8 cellular contexts compared by ENCODE assay signal in the genomic region with DNA sequence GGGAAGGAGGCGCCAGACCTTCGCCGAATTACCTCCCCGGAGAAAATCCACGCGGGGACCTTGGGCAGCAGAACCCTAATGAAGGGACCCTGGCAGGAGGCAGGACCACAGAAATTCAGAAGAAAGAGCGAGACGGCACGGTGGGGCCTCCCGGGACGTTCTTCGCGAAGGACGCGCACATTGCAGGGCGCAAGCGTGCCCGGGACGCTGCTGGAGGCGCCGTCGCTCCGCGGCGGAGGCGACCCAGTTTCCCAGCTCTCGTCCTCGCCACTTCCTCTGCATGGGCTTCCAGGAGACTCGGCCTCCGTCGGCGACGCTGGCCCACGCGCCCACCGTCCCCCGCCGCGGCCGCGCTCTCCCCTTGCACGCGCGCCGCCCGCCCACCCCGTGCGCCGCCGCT. TPM values are rescaled to one million over a fixed set of nuclear protein-coding genes. Genes with fewer than 3 reads are reported as not detected.
A peak's percentile ranks its signal among the peaks of the same experiment; 100 is the strongest.
DNase-seq lines count a peak whose midpoint lies in the region; ATAC-seq, FAIRE-seq and TF ChIP-seq lines count a peak whose summit lies in the region.

No MANE protein-coding gene starts in this region.

- peaks cover 3% of the 10 kb centered on the region for H3K23me2 ChIP-seq in H9 (ENCODE audit: insufficient read length, low read depth, low read length, poor library complexity, severe bottlenecking)

- H4K91ac ChIP-seq in H9 (ENCODE audit: insufficient read length, low read depth, low read length), result no peak overlapping the region

- peak; percentile 52 for DNase-seq in H9
- DNase-seq in activated naive CD4-positive, alpha-beta T cell treated with anti-CD3 and anti-CD28 coated beads, Interleukin-2, amount 50 U/mL, for 16 hours, result peak; percentile 22
- DNase-seq in iPS DF 6.9 (ENCODE audit: low read depth, low spot score), result no peak
- peak; percentile 46 for DNase-seq in small intestine
- DNase-seq in COR-L47 (lab: John Stamatoyannopoulos, UW), result no peak
- no peak for DNase-seq in RKO (ENCODE audit: low spot score)
- DNase-seq in NCI-H2227 (lab: John Stamatoyannopoulos, UW; ENCODE audit: unreplicated experiment), result no peak

- H2BK5ac ChIP-seq in H9 (ENCODE audit: insufficient read length, low read length), result no peak overlapping the region

- H3K9ac ChIP-seq in H9 (ENCODE audit: extremely low read depth, insufficient read length, low read length), result no peak overlapping the region

- no peak for ATAC-seq in GM21360 (IDR thresholded peaks at IDR 0.05; ENCODE audit: unreplicated experiment)

- H3K79me2 ChIP-seq in H9 (ENCODE audit: insufficient read depth, low read length), result no peaks in the 10 kb centered on the region

- H3K4me1 ChIP-seq in H9 (ENCODE audit: insufficient read depth, low read length) (peaks cover 16% of the 10 kb centered on the region), iPS DF 6.9 (ENCODE audit: control insufficient read depth, insufficient read depth, low read length) (peaks cover 16% of the 10 kb centered on the region), small intestine (ENCODE audit: control insufficient read depth in 2 of 2, insufficient read depth in 1 of 2, low read depth in 1 of 2, low read length in 1 of 2) (peaks cover 2% of the 10 kb centered on the region in 2 donors)

- H3K79me1 ChIP-seq in H9 (ENCODE audit: insufficient read depth, low read depth, low read length, poor library complexity, severe bottlenecking), result no peaks in the 10 kb centered on the region

- peak overlapping the region; percentile 82 for H3K14ac ChIP-seq in H9 (ENCODE audit: insufficient read depth, low read length)

- TF ChIP-seq CTCF in H9 (conservative IDR thresholded peaks at IDR 0.05), result no peak

- H3K9me3 Mint-ChIP-seq in H9, result no peaks in the 10 kb centered on the region; a peak in 1 of 5 replicates

- no peak overlapping the region; a peak in 2 of 5 replicates for H3K4me3 Mint-ChIP-seq in H9

- H3K4me3 ChIP-seq in iPS DF 6.9 (ENCODE audit: low read length), result peak overlapping the region; percentile 2; the same call in 1 of the 2 replicates
- peak overlapping the region; percentile 2 to 47 for H3K4me3 ChIP-seq in small intestine (ENCODE audit: low read depth in 1 of 2, low read length in 2 of 2)

- H2BK12ac ChIP-seq in H9 (ENCODE audit: insufficient read length, low read depth, low read length), result no peak overlapping the region

- H2AFZ ChIP-seq in H9 (ENCODE audit: low read length), result no peak overlapping the region

- no peak overlapping the region for H3T11ph ChIP-seq in H9 (ENCODE audit: low read length)

- H3K27ac ChIP-seq in H9 (ENCODE audit: insufficient read length, low read depth, low read length) (no peak overlapping the region), iPS DF 6.9 (ENCODE audit: low read length) (no peak overlapping the region), small intestine (ENCODE audit: low read depth in 1 of 2, low read length in 1 of 2) (no peak overlapping the region)

- H3K36me3 Mint-ChIP-seq in H9 (ENCODE audit: insufficient read depth in 1 of 3, low read depth in 3 of 3), result no peaks in the 10 kb centered on the region; a peak in 1 of 7 replicates

- H3K4me2 ChIP-seq in H9 (ENCODE audit: insufficient read depth, insufficient read length, low read length), result peak overlapping the region; percentile 50

- WGBS in H9 (ENCODE audit: extremely low coverage, insufficient read length, low lambda C conversion rate), result no CpG with 5 or more reads among the region's 50 CpGs
- no CpG with 5 or more reads among the region's 50 CpGs for WGBS in iPS DF 6.9 (ENCODE audit: insufficient coverage, insufficient read length)
- WGBS in small intestine, 3 donors, result 2 to 6% (median 5%) methylated on average over 26 to 50 of the region's 50 CpGs

- no peak overlapping the region for H3K56ac ChIP-seq in H9 (ENCODE audit: insufficient read length, low read depth, low read length)

- peaks cover 30 to 40% of the 10 kb centered on the region in 2 experiments for H3K4me1 Mint-ChIP-seq in H9

- H3K18ac ChIP-seq in H9 (ENCODE audit: insufficient read length, low read depth, low read length), result peak overlapping the region; percentile 39

- H3K27ac Mint-ChIP-seq in H9, result 0 out of 7 replicates have a peak overlapping the region, but pooled peaks of 1 of the 3 experiments have one; percentile 76

- H3K36me3 ChIP-seq in iPS DF 6.9 (ENCODE audit: control insufficient read depth, insufficient read depth, low read length) (no peaks in the 10 kb centered on the region), small intestine (ENCODE audit: control insufficient read depth in 2 of 2, insufficient read depth in 2 of 2, low read length in 2 of 2) (no peaks in the 10 kb centered on the region)

- no peak overlapping the region for H4K8ac ChIP-seq in H9 (replicated peaks; ENCODE audit: insufficient read length, low read depth, low read length)

- H4K20me1 ChIP-seq in H9 (ENCODE audit: control insufficient read depth, insufficient read depth, insufficient read length), result no peaks in the 10 kb centered on the region

- H3K9me3 ChIP-seq in H9 (ENCODE audit: control insufficient read depth, low read depth, low read length) (no peaks in the 10 kb centered on the region), iPS DF 6.9 (ENCODE audit: control insufficient read depth, insufficient read depth, low read length) (no peaks in the 10 kb centered on the region), small intestine (ENCODE audit: control insufficient read depth, low read depth) (no peaks in the 10 kb centered on the region)

- H3K27me3 Mint-ChIP-seq in H9 (ENCODE audit: low read depth), result peaks cover 16% of the 10 kb centered on the region

- no peak overlapping the region for H2BK15ac ChIP-seq in H9 (ENCODE audit: low read depth, low read length)

- no peak overlapping the region for H3K23ac ChIP-seq in H9 (ENCODE audit: insufficient read length, low read depth, low read length)

- no peak overlapping the region for H2AK5ac ChIP-seq in H9 (ENCODE audit: insufficient read length, low read length)

- no peak overlapping the region for H4K5ac ChIP-seq in H9 (ENCODE audit: insufficient read length, low read depth, low read length)

- H3K27me3 ChIP-seq in H9 (ENCODE audit: insufficient read depth, low read length), result no peaks in the 10 kb centered on the region; the same call in 1 of the 2 replicates
- H3K27me3 ChIP-seq in iPS DF 6.9 (ENCODE audit: control insufficient read depth, insufficient read depth, low read length), result peaks cover 11% of the 10 kb centered on the region; the same call in 1 of the 2 replicates
- no peaks in the 10 kb centered on the region for H3K27me3 ChIP-seq in small intestine (ENCODE audit: control insufficient read depth in 2 of 2, insufficient read depth in 2 of 2, low read length in 2 of 2)

- H2BK20ac ChIP-seq in H9 (ENCODE audit: low read depth, low read length, poor library complexity, severe bottlenecking), result no peak overlapping the region

- no peak for FAIRE-seq in small intestine (lab: Jason Lieb, UNC)

- no peak overlapping the region for H2BK120ac ChIP-seq in H9 (ENCODE audit: low read depth, low read length, poor library complexity, severe bottlenecking)

- no peak overlapping the region for H3K4ac ChIP-seq in H9 (ENCODE audit: low read depth, low read length)

RNA-seq across cellular contexts. Expression of a gene that starts 31.9 kb away (rescaled TPM):
- total RNA-seq in H9 (2021), result 25.9 and 26.7 TPM in 2 replicates
- polyA plus RNA-seq in small intestine, result 10 to 100 TPM; 11.6 to 17.0 (median 12.1) TPM

Comparison
In these comparisons a context has a peak if more than half of its experiments do, and no peak if none do; other contexts are left out.
1. DNase-seq: peak in H9 (single experiment), activated naive CD4-positive, alpha-beta T cell treated with anti-CD3 and anti-CD28 coated beads, Interleukin-2, amount 50 U/mL, for 16 hours (single experiment) and small intestine (single experiment); none in iPS DF 6.9 (single experiment), COR-L47 (single experiment), RKO (single experiment) and NCI-H2227 (single experiment).